1 cellular context compared by ENCODE assay signal in genomic region chr13:97239306-97239705, GRCh38.
TF ChIP-seq lines count a peak whose summit lies in the region.

No MANE protein-coding gene starts in this region.

TF ChIP-seq in K562, 482 proteins besides CTCF, POLR2A, EP300 and RAD21:
- no peak for TF ChIP-seq SRSF9 (IDR thresholded peaks at IDR 0.05; ENCODE audit: borderline replicate concordance, low read depth, low read length)
- no peak for TF ChIP-seq OTX1 (CRISPR knock-in tag; IDR thresholded peaks at IDR 0.05)
- no peak for TF ChIP-seq ZNF699 (CRISPR knock-in tag; IDR thresholded peaks at IDR 0.05; ENCODE audit: insufficient replicate concordance)
- TF ChIP-seq ZNF445 (CRISPR knock-in tag; IDR thresholded peaks at IDR 0.05; ENCODE audit: low read depth) = no peak
